Comparison of ENCODE assay signal across 8 cellular contexts in the genomic region with DNA sequence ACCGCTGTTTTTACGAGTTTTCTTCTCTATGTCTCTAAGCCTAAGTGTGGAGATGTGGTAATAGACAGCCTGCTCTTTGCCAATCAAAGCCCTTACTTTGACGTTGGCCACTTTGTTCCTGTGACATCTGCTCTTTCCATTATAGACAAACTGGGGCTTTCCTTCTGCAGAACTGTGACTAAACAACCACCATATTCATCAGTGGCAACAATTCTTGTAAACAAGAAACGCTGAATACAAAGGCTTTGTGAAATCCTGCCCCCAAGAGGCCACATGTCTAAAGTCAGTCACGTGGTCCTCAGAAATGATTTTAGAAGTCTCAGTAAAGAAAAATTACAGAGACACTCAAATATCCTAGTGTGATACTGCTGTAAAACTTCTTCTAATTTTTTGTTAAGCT.
DNase-seq lines count a peak whose midpoint lies in the region; ATAC-seq and TF ChIP-seq lines count a peak whose summit lies in the region.

No MANE protein-coding gene starts in this region.

- peak; percentile 68 for TF ChIP-seq CTCF in brain microvascular endothelial cell (IDR thresholded peaks at IDR 0.05; ENCODE audit: low read depth, low read length, missing control alignments)

- no peak overlapping the region for H3K4me3 ChIP-seq in brain microvascular endothelial cell (ENCODE audit: low read depth, low read length)

- DNase-seq in COLO668 (lab: John Stamatoyannopoulos, UW; ENCODE audit: unreplicated experiment) (peak; percentile 37), NCI-H748 treated with DMSO at 0.1 percent for 48 hours (lab: John Stamatoyannopoulos, UW) (peak; percentile 30), brain microvascular endothelial cell (peak; percentile 68), left kidney (ENCODE audit: low read depth, low spot score) (peak; percentile 70), substantia nigra (lab: John Stamatoyannopoulos, UW) (peak in 23 of 49 donors; percentile 1 to 57 (median 15))
- DNase-seq in effector CD8-positive, alpha-beta T cell (lab: John Stamatoyannopoulos, UW), result no peak

- in situ Hi-C loops in brain microvascular endothelial cell (cut with HindIII; ENCODE audit: low pct_ligation_motif_present, low sequenced_read_pairs), result no loop called here

- H3K36me3 ChIP-seq in brain microvascular endothelial cell (replicated peaks), result no peaks in the 10 kb centered on the region

- ATAC-seq in GM18517 (IDR thresholded peaks at IDR 0.05; ENCODE audit: unreplicated experiment), result peak; percentile 87
- ATAC-seq in HG03039 (IDR thresholded peaks at IDR 0.05; ENCODE audit: unreplicated experiment), result peak; percentile 70

- H3K27me3 ChIP-seq in brain microvascular endothelial cell (replicated peaks), result no peaks in the 10 kb centered on the region

- H3K27ac ChIP-seq in brain microvascular endothelial cell (peak overlapping the region; percentile 31), substantia nigra (ENCODE audit: low read depth, low read length, poor library complexity, severe bottlenecking) (peak overlapping the region; percentile 81)
